In genomic region chr14:21669284-21669683, GRCh38 we compare ENCODE assay signal across 30 cellular contexts. TPM values are rescaled to one million over a fixed set of nuclear protein-coding genes. Genes with fewer than 3 reads are reported as not detected.
"Had no signal": no experiment of that assay in that cellular context is flagged by ENCODE, and none has a peak within 500 bp of the region (broad histone marks: within the 10 kb centered on the region; RNA-seq: fewer than 3 reads in every experiment).

No MANE protein-coding gene starts in this region.

- DNase-seq: dorsolateral prefrontal cortex; effector CD4-positive, alpha-beta T cell; foreskin fibroblast; gastrocnemius medialis; head of caudate nucleus; kidney; natural killer cell; psoas muscle; right cardiac atrium; small intestine; stimulated activated CD4-positive, alpha-beta T cell treated with anti-CD3 and anti-CD28 coated beads, Interleukin-15, amount 100 ng/mL, for 24 hours; stimulated activated CD4-positive, alpha-beta T cell treated with anti-CD3 and anti-CD28 coated beads, Interleukin-2, amount 100 ng/mL, for 48 hours; stimulated activated naive B cell treated with anti-CD40 and anti-IgM and Interleukin-4, amounts not matched to agents 10 μg/mL and 1 μg/mL and 100 μg/mL, for 72 hours; upper lobe of right lung; uterus had no signal

- H3K79me2 ChIP-seq: parathyroid adenoma had no signal

- H2AFZ ChIP-seq: parathyroid adenoma had no signal

- H3K4me3 ChIP-seq: dorsolateral prefrontal cortex, gastrocnemius medialis, lung, psoas muscle, thoracic aorta, tibial nerve, upper lobe of right lung, uterus had no signal

- H3K36me3 Mint-ChIP-seq: memory B cell; natural killer cell; stimulated activated naive B cell treated with anti-CD40 and anti-IgM and Interleukin-4, amounts not matched to agents 10 μg/mL and 1 μg/mL and 100 μg/mL, for 72 hours had no signal

- H3K27ac ChIP-seq: dorsolateral prefrontal cortex, epithelial cell of prostate, gastrocnemius medialis, parathyroid adenoma, psoas muscle, thoracic aorta, tibial nerve, upper lobe of right lung, uterus had no signal

- H3K9me3 ChIP-seq: gastrocnemius medialis, psoas muscle, thoracic aorta, tibial nerve, upper lobe of right lung, uterus had no signal

- ATAC-seq: esophagus mucosa; gastrocnemius medialis; left lobe of liver; natural killer cell; psoas muscle; right cardiac atrium; stimulated activated naive B cell treated with anti-CD40 and anti-IgM and Interleukin-4, amounts not matched to agents 10 μg/mL and 1 μg/mL and 100 μg/mL, for 72 hours; upper lobe of right lung had no signal

- H3K27ac Mint-ChIP-seq: memory B cell; natural killer cell; stimulated activated naive B cell treated with anti-CD40 and anti-IgM and Interleukin-4, amounts not matched to agents 10 μg/mL and 1 μg/mL and 100 μg/mL, for 72 hours; stimulated activated naive CD8-positive, alpha-beta T cell treated with anti-CD3 and anti-CD28 coated beads, Interleukin-15, Interleukin-2, amounts not matched to agents 100 ng/mL and 50 ng/mL, for 24 hours had no signal

- H3K36me3 ChIP-seq: gastrocnemius medialis, thoracic aorta, tibial nerve, upper lobe of right lung, uterus had no signal

- H3K4me1 ChIP-seq: gastrocnemius medialis, parathyroid adenoma, psoas muscle, tibial nerve, upper lobe of right lung, uterus had no signal

- H3K27me3 ChIP-seq: gastrocnemius medialis, tibial nerve, upper lobe of right lung, uterus had no signal

- H3K9ac ChIP-seq: parathyroid adenoma had no signal

- H3K4me1 Mint-ChIP-seq: memory B cell; natural killer cell; neural crest cell; stimulated activated naive B cell treated with anti-CD40 and anti-IgM and Interleukin-4, amounts not matched to agents 10 μg/mL and 1 μg/mL and 100 μg/mL, for 72 hours had no signal

- H3K4me3 Mint-ChIP-seq: memory B cell; natural killer cell; neural crest cell; stimulated activated naive B cell treated with anti-CD40 and anti-IgM and Interleukin-4, amounts not matched to agents 10 μg/mL and 1 μg/mL and 100 μg/mL, for 72 hours; stimulated activated naive CD8-positive, alpha-beta T cell treated with anti-CD3 and anti-CD28 coated beads, Interleukin-15, Interleukin-2, amounts not matched to agents 100 ng/mL and 50 ng/mL, for 24 hours had no signal

RNA-seq across cellular contexts. Expression of gene OR4E1, which starts 4.3 kb away (rescaled TPM):
- total RNA-seq: dorsolateral prefrontal cortex, esophagus mucosa, gastrocnemius medialis, glomerular endothelial cell, kidney, left lobe of liver, liver, lung, natural killer cell, neural crest cell, osteoblast, psoas muscle, renal cortical epithelial cell, right cardiac atrium, thoracic aorta, tibial nerve, upper lobe of right lung, uterus had no signal
- polyA plus RNA-seq: liver, lung, psoas muscle, right cardiac atrium, small intestine had no signal

RNA-seq across cellular contexts. Expression of gene OR4E2, which starts 15.6 kb away (rescaled TPM):
- total RNA-seq: dorsolateral prefrontal cortex, esophagus mucosa, gastrocnemius medialis, glomerular endothelial cell, kidney, left lobe of liver, liver, lung, mononuclear cell, natural killer cell, neural crest cell, osteoblast, psoas muscle, renal cortical epithelial cell, right cardiac atrium, thoracic aorta, tibial nerve, upper lobe of right lung, uterus had no signal
- polyA plus RNA-seq: liver, lung, psoas muscle, right cardiac atrium, small intestine had no signal

RNA-seq across cellular contexts. Expression of gene OR10G2, which starts 34.5 kb away (rescaled TPM):
- total RNA-seq: dorsolateral prefrontal cortex, esophagus mucosa, gastrocnemius medialis, glomerular endothelial cell, kidney, left lobe of liver, liver, lung, mononuclear cell, natural killer cell, neural crest cell, osteoblast, psoas muscle, renal cortical epithelial cell, right cardiac atrium, thoracic aorta, tibial nerve, upper lobe of right lung, uterus had no signal
- polyA plus RNA-seq: liver, lung, psoas muscle, right cardiac atrium, small intestine had no signal
